9 cellular contexts compared by ENCODE assay signal in genomic region chr11:128361451-128362020, GRCh38.
A peak's percentile ranks its signal among the peaks of the same experiment; 100 is the strongest.
DNase-seq lines count a peak whose midpoint lies in the region; ATAC-seq, FAIRE-seq and TF ChIP-seq lines count a peak whose summit lies in the region.
"Had no signal": no experiment of that assay in that cellular context is flagged by ENCODE, and none has a peak within 500 bp of the region (broad histone marks: within the 10 kb centered on the region; RNA-seq: fewer than 3 reads in every experiment).

No MANE protein-coding gene starts in this region.

- 46 to 68% (median 65%) methylated on average over 8 of the region's 8 CpGs for WGBS in small intestine, 3 donors

- CTCF ChIA-PET in activated CD4-positive, alpha-beta T cell treated with anti-CD3 and anti-CD28 coated beads for 36 hours (lab: Charles Lee), result interaction anchor here (0.6 to 2.1 kb wide), 6 partner anchors 15 to 270 kb away, joined by 3 to 8 read pairs (median 3); no protein-coding TSS in a partner anchor

- peak overlapping the region; percentile 45 for H3K27ac Mint-ChIP-seq in activated CD4-positive, alpha-beta T cell treated with anti-CD3 and anti-CD28 coated beads for 36 hours

- no peaks in the 10 kb centered on the region for H4K20me1 ChIP-seq in OCI-LY3 (ENCODE audit: insufficient read depth, low read length)
- no peaks in the 10 kb centered on the region for H4K20me1 ChIP-seq in fibroblast of lung (ENCODE audit: control insufficient read depth, extremely low read depth, insufficient read depth, low read length)

- peaks cover 17% of the 10 kb centered on the region for H3K4me1 Mint-ChIP-seq in activated CD4-positive, alpha-beta T cell treated with anti-CD3 and anti-CD28 coated beads for 36 hours

- H3K9ac ChIP-seq in OCI-LY3 (ENCODE audit: low read length), result peak overlapping the region; percentile 14; the same call in 1 of the 2 replicates
- no peak overlapping the region for H3K9ac ChIP-seq in fibroblast of lung (ENCODE audit: insufficient read depth, low read length)

- TF ChIP-seq CTCF in OCI-LY3 (IDR thresholded peaks at IDR 0.05; ENCODE audit: low read depth, low read length) (no peak), fibroblast of lung (conservative IDR thresholded peaks at IDR 0.05 in 1 of 2, IDR thresholded peaks at IDR 0.05 in 1 of 2; ENCODE audit: low read depth in 1 of 2, low read length in 2 of 2) (no peak)

- H3K4me3 Mint-ChIP-seq in activated CD4-positive, alpha-beta T cell treated with anti-CD3 and anti-CD28 coated beads for 36 hours, result no peak overlapping the region

- no peaks in the 10 kb centered on the region for H3K27me3 Mint-ChIP-seq in activated CD4-positive, alpha-beta T cell treated with anti-CD3 and anti-CD28 coated beads for 36 hours

- intact Hi-C loops in activated CD4-positive, alpha-beta T cell treated with anti-CD3 and anti-CD28 coated beads for 36 hours (cut with DNase I, micrococcal nuclease), result no loop called here

- H3K9me3 ChIP-seq in OCI-LY3 (ENCODE audit: insufficient read depth, low read length) (no peaks in the 10 kb centered on the region), fibroblast of lung (ENCODE audit: control insufficient read depth, insufficient read depth, low read depth, low read length) (no peaks in the 10 kb centered on the region), small intestine (ENCODE audit: control insufficient read depth, low read depth) (no peaks in the 10 kb centered on the region)

- peak; percentile 28 for DNase-seq in activated CD4-positive, alpha-beta T cell treated with anti-CD3 and anti-CD28 coated beads for 36 hours
- DNase-seq in activated CD4-positive, alpha-beta T cell treated with anti-CD3 and anti-CD28 coated beads, Interleukin-2, amount 50 U/mL, for 48 hours, result no peak
- peak; percentile 87 to 91 for DNase-seq in fibroblast of lung (ENCODE audit: low read depth in 2 of 2)
- peak; percentile 53 for DNase-seq in small intestine

- H2AFZ ChIP-seq in OCI-LY3 (ENCODE audit: low read depth, low read length) (peak overlapping the region; percentile 40), fibroblast of lung (ENCODE audit: low read length) (no peak overlapping the region)

- no peaks in the 10 kb centered on the region for H3K79me2 ChIP-seq in OCI-LY3 (ENCODE audit: low read length)
- no peaks in the 10 kb centered on the region for H3K79me2 ChIP-seq in fibroblast of lung (ENCODE audit: control insufficient read depth, insufficient read depth, low read length)

- H3K27ac ChIP-seq in OCI-LY3 (ENCODE audit: low read length) (peak overlapping the region; percentile 13), fibroblast of lung (ENCODE audit: insufficient read depth, low read length) (no peak overlapping the region), small intestine (ENCODE audit: low read depth in 1 of 2, low read length in 1 of 2) (no peak overlapping the region)

- H3K27me3 ChIP-seq in OCI-LY3 (ENCODE audit: low read depth, low read length) (no peaks in the 10 kb centered on the region), fibroblast of lung (ENCODE audit: control insufficient read depth, insufficient read depth, low read length) (no peaks in the 10 kb centered on the region), small intestine (ENCODE audit: control insufficient read depth in 2 of 2, insufficient read depth in 2 of 2, low read length in 2 of 2) (no peaks in the 10 kb centered on the region)

- H3K4me2 ChIP-seq in OCI-LY3 (ENCODE audit: low read length), result peak overlapping the region; percentile 58
- H3K4me2 ChIP-seq in fibroblast of lung (ENCODE audit: extremely low read depth, insufficient read depth, low read length), result no peak overlapping the region

- H3K9me3 Mint-ChIP-seq in activated CD4-positive, alpha-beta T cell treated with anti-CD3 and anti-CD28 coated beads for 36 hours (ENCODE audit: low read depth), result peaks cover 3% of the 10 kb centered on the region

- no peaks in the 10 kb centered on the region for H3K36me3 Mint-ChIP-seq in activated CD4-positive, alpha-beta T cell treated with anti-CD3 and anti-CD28 coated beads for 36 hours (ENCODE audit: low read depth)

- POLR2A ChIA-PET in activated CD4-positive, alpha-beta T cell treated with anti-CD3 and anti-CD28 coated beads for 36 hours (lab: Charles Lee), result no interaction called here

- H3K36me3 ChIP-seq in OCI-LY3 (replicated peaks; ENCODE audit: low read depth, low read length) (no peaks in the 10 kb centered on the region), fibroblast of lung (ENCODE audit: control insufficient read depth, insufficient read depth, low read length) (no peaks in the 10 kb centered on the region), small intestine (ENCODE audit: control insufficient read depth in 2 of 2, insufficient read depth in 2 of 2, low read length in 2 of 2) (no peaks in the 10 kb centered on the region)

- FAIRE-seq in small intestine (lab: Jason Lieb, UNC), result no peak

- H3K4me1 ChIP-seq in OCI-LY3 (ENCODE audit: low read length) (peaks cover 17% of the 10 kb centered on the region), fibroblast of lung (ENCODE audit: control insufficient read depth, extremely low read depth, insufficient read depth, low read length) (peaks cover 22% of the 10 kb centered on the region), small intestine (ENCODE audit: control insufficient read depth in 2 of 2, insufficient read depth in 1 of 2, low read depth in 1 of 2, low read length in 1 of 2) (no peaks in the 10 kb centered on the region)

- peak; percentile 79 for ATAC-seq in activated CD4-positive, alpha-beta T cell treated with anti-CD3 and anti-CD28 coated beads for 36 hours
- ATAC-seq in HG03280 (IDR thresholded peaks at IDR 0.05; ENCODE audit: unreplicated experiment), result no peak
- no peak for ATAC-seq in HG02678 (IDR thresholded peaks at IDR 0.05; ENCODE audit: unreplicated experiment)
- ATAC-seq in HG03442 (IDR thresholded peaks at IDR 0.05; ENCODE audit: unreplicated experiment), result no peak
- ATAC-seq: activated CD4-positive, CD25-positive, alpha-beta regulatory T cell treated with anti-CD3 and anti-CD28 coated beads, Interleukin-2, amount 50 U/mL, for 24 hours had no signal

- H3K4me3 ChIP-seq in OCI-LY3 (ENCODE audit: low read length) (peak overlapping the region; percentile 23), fibroblast of lung (replicated peaks in 1 of 4; ENCODE audit: control extremely low read depth in 1 of 4, insufficient read depth in 1 of 4, low read depth in 3 of 4, low read length in 4 of 4) (no peak overlapping the region), small intestine (ENCODE audit: low read depth in 1 of 2, low read length in 2 of 2) (no peak overlapping the region)

Comparison
In these comparisons a context has a peak if more than half of its experiments do, and no peak if none do; other contexts are left out.
1. DNase-seq: peak in activated CD4-positive, alpha-beta T cell treated with anti-CD3 and anti-CD28 coated beads for 36 hours (single experiment), fibroblast of lung (2 of 2) and small intestine (single experiment); none in activated CD4-positive, alpha-beta T cell treated with anti-CD3 and anti-CD28 coated beads, Interleukin-2, amount 50 U/mL, for 48 hours (0 of 2).